Comparison of ENCODE assay signal across 13 cellular contexts in genomic region chr10:6058677-6059475, GRCh38. TPM values are rescaled to one million over a fixed set of nuclear protein-coding genes. Genes with fewer than 3 reads are reported as not detected.
DNase-seq lines count a peak whose midpoint lies in the region; ATAC-seq lines count a peak whose summit lies in the region.
"Had no signal": no experiment of that assay in that cellular context is flagged by ENCODE, and none has a peak within 500 bp of the region (broad histone marks: within the 10 kb centered on the region; RNA-seq: fewer than 3 reads in every experiment).

No MANE protein-coding gene starts in this region.

- H3K27me3 Mint-ChIP-seq in activated T-cell treated with anti-CD3 and anti-CD28 coated beads, Interleukin-2, amount 50 U/mL, for 4 hours (ENCODE audit: low read depth), result no peaks in the 10 kb centered on the region
- H3K27me3 Mint-ChIP-seq in activated CD8-positive, alpha-beta T cell treated with anti-CD3 and anti-CD28 coated beads, Interleukin-2, amount 10 ng/mL, durations not matched to agents 7 days and 5 days (ENCODE audit: low read depth), result no peaks in the 10 kb centered on the region

- CTCF ChIA-PET in activated CD8-positive, alpha-beta T cell treated with anti-CD3 and anti-CD28 coated beads, Interleukin-2, amount 10 ng/mL, durations not matched to agents 7 days and 5 days (lab: Charles Lee), result interaction anchor here (1.1 to 3.5 kb wide), 6 partner anchors 9 to 33 kb away, joined by 3 to 37 read pairs (median 4); no protein-coding TSS in a partner anchor

- peak overlapping the region; percentile 87 for H3K4me3 Mint-ChIP-seq in activated T-cell treated with anti-CD3 and anti-CD28 coated beads, Interleukin-2, amount 50 U/mL, for 4 hours
- H3K4me3 Mint-ChIP-seq in activated CD8-positive, alpha-beta T cell treated with anti-CD3 and anti-CD28 coated beads, Interleukin-2, amount 10 ng/mL, durations not matched to agents 7 days and 5 days, result peak overlapping the region; percentile 91

- POLR2A ChIA-PET in activated CD8-positive, alpha-beta T cell treated with anti-CD3 and anti-CD28 coated beads, Interleukin-2, amount 10 ng/mL, durations not matched to agents 7 days and 5 days (lab: Charles Lee), result interaction anchor here (0.8 to 3.0 kb wide), 13 partner anchors 9 to 525 kb away, joined by 4 to 36 read pairs (median 7); partner anchors contain the start of gene IL15RA

- peaks cover 58% of the 10 kb centered on the region for H3K36me3 Mint-ChIP-seq in activated T-cell treated with anti-CD3 and anti-CD28 coated beads, Interleukin-2, amount 50 U/mL, for 4 hours (ENCODE audit: insufficient read depth)
- peaks cover 69% of the 10 kb centered on the region for H3K36me3 Mint-ChIP-seq in activated CD8-positive, alpha-beta T cell treated with anti-CD3 and anti-CD28 coated beads, Interleukin-2, amount 10 ng/mL, durations not matched to agents 7 days and 5 days (ENCODE audit: low read depth)

- peak; percentile 39 to 52 for ATAC-seq in activated T-cell treated with anti-CD3 and anti-CD28 coated beads, Interleukin-2, amount 50 U/mL, for 4 hours
- peak; percentile 40 for ATAC-seq in HG02798 (IDR thresholded peaks at IDR 0.05; ENCODE audit: poor library complexity, unreplicated experiment)
- ATAC-seq in activated CD8-positive, alpha-beta T cell treated with anti-CD3 and anti-CD28 coated beads, Interleukin-2, amount 10 ng/mL, durations not matched to agents 7 days and 5 days, result no peak
- no peak for ATAC-seq in GM19328 (IDR thresholded peaks at IDR 0.05; ENCODE audit: unreplicated experiment)

- H3K27ac Mint-ChIP-seq in activated CD8-positive, alpha-beta T cell treated with anti-CD3 and anti-CD28 coated beads, Interleukin-2, amount 10 ng/mL, durations not matched to agents 7 days and 5 days, result peak overlapping the region; percentile 92

- DNase-seq in activated T-cell treated with anti-CD3 and anti-CD28 coated beads, Interleukin-2, amount 50 U/mL, for 4 hours, result no peak
- DNase-seq in activated T-cell treated with anti-CD3 and anti-CD28 coated beads for 4 hours (no peak), NCI-H146 (lab: John Stamatoyannopoulos, UW) (no peak), OCI-M2 (lab: John Stamatoyannopoulos, UW; ENCODE audit: unreplicated experiment) (no peak)
- peak; percentile 22 for DNase-seq in activated CD8-positive, alpha-beta T cell treated with anti-CD3 and anti-CD28 coated beads, Interleukin-2, amount 10 ng/mL, durations not matched to agents 7 days and 5 days
- peak; percentile 51 for DNase-seq in stimulated activated CD8-positive, alpha-beta memory T cell treated with anti-CD3 and anti-CD28 coated beads, Interleukin-4, amount 100 ng/mL, for 48 hours
- DNase-seq: Calu3, NCI-H69, T1000, upper lobe of left lung had no signal

- peaks cover 53% of the 10 kb centered on the region for H3K4me1 Mint-ChIP-seq in activated T-cell treated with anti-CD3 and anti-CD28 coated beads, Interleukin-2, amount 50 U/mL, for 4 hours (ENCODE audit: low read depth)
- peaks cover 68% of the 10 kb centered on the region for H3K4me1 Mint-ChIP-seq in activated CD8-positive, alpha-beta T cell treated with anti-CD3 and anti-CD28 coated beads, Interleukin-2, amount 10 ng/mL, durations not matched to agents 7 days and 5 days (ENCODE audit: low read depth)

- H3K9me3 Mint-ChIP-seq in activated T-cell treated with anti-CD3 and anti-CD28 coated beads, Interleukin-2, amount 50 U/mL, for 4 hours, result no peaks in the 10 kb centered on the region
- no peaks in the 10 kb centered on the region for H3K9me3 Mint-ChIP-seq in activated CD8-positive, alpha-beta T cell treated with anti-CD3 and anti-CD28 coated beads, Interleukin-2, amount 10 ng/mL, durations not matched to agents 7 days and 5 days (ENCODE audit: insufficient read depth)

RNA-seq across cellular contexts. Expression of gene IL2RA, which starts 3.3 kb away (rescaled TPM):
- total RNA-seq in activated T-cell treated with anti-CD3 and anti-CD28 coated beads, Interleukin-2, amount 50 U/mL, for 4 hours, result 100 to 1,000 TPM; 639 to 698 (median 653) TPM
- 100 to 1,000 TPM; 174 to 177 TPM for total RNA-seq in activated CD8-positive, alpha-beta T cell treated with anti-CD3 and anti-CD28 coated beads, Interleukin-2, amount 10 ng/mL, durations not matched to agents 7 days and 5 days
- total RNA-seq: bronchial epithelial cell, Calu3 had no signal

RNA-seq across cellular contexts. Expression of gene RBM17, which starts 30.0 kb away (rescaled TPM):
- 100 to 1,000 TPM; 231 to 261 (median 237) TPM for total RNA-seq in activated T-cell treated with anti-CD3 and anti-CD28 coated beads, Interleukin-2, amount 50 U/mL, for 4 hours
- 100 to 1,000 TPM; 213 to 217 TPM for total RNA-seq in activated CD8-positive, alpha-beta T cell treated with anti-CD3 and anti-CD28 coated beads, Interleukin-2, amount 10 ng/mL, durations not matched to agents 7 days and 5 days

Comparison
In these comparisons a context has a peak if more than half of its experiments do, and no peak if none do; other contexts are left out.
1. ATAC-seq: peak in activated T-cell treated with anti-CD3 and anti-CD28 coated beads, Interleukin-2, amount 50 U/mL, for 4 hours (2 of 2) and HG02798 (single experiment); none in activated CD8-positive, alpha-beta T cell treated with anti-CD3 and anti-CD28 coated beads, Interleukin-2, amount 10 ng/mL, durations not matched to agents 7 days and 5 days (single experiment) and GM19328 (single experiment).
2. DNase-seq: peak in activated CD8-positive, alpha-beta T cell treated with anti-CD3 and anti-CD28 coated beads, Interleukin-2, amount 10 ng/mL, durations not matched to agents 7 days and 5 days (single experiment) and stimulated activated CD8-positive, alpha-beta memory T cell treated with anti-CD3 and anti-CD28 coated beads, Interleukin-4, amount 100 ng/mL, for 48 hours (single experiment); none in activated T-cell treated with anti-CD3 and anti-CD28 coated beads, Interleukin-2, amount 50 U/mL, for 4 hours (single experiment), activated T-cell treated with anti-CD3 and anti-CD28 coated beads for 4 hours (single experiment), NCI-H146 (single experiment) and OCI-M2 (single experiment).